In genomic region chr3:144114767-144115166, GRCh38 we compare ENCODE assay signal across 1 cellular context.
TF ChIP-seq lines count a peak whose summit lies in the region.

No MANE protein-coding gene starts in this region.

TF ChIP-seq in GM23338, 12 proteins besides CTCF, POLR2A, EP300 and RAD21 (continued from another document):
- TF ChIP-seq ZNF462 (CRISPR knock-in tag; IDR thresholded peaks at IDR 0.05): no peak
TF ChIP-seq in GM23338: peak in this region for 0.
